ENCODE assay signal across 8 cellular contexts in the genomic region with DNA sequence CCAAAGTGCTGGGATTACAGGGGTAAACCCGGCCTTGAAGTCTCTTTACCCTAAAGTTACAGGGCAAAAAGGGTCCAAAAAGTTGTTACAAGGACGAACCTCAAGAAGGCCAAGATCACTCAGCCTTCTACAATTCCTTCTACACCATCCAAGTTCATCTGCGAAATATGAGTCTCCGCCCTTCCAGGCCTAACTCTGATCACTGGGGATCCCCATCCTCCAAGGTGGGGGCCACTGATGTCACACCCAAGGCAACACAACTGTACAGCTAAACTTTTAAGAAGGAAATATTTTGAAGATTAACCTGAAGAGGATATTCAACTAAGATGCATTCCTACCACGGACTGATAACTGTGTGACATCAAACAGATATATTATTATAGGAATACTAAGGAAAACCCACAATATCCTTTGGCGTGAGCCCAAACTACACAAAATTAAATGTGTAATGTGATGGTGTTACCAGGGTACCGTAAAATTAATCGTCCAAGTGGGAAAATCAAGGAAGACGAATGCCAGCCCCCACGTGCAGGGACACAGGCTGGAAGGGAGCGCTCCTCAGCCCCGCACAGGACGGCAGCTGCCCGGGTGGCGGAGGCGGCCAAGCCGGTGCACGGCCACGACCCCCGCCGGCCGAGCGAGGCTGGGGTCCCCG. TPM values are rescaled to one million over a fixed set of nuclear protein-coding genes. Genes with fewer than 3 reads are reported as not detected.
DNase-seq lines count a peak whose midpoint lies in the region; ATAC-seq, FAIRE-seq and TF ChIP-seq lines count a peak whose summit lies in the region.

No MANE protein-coding gene starts in this region.

- H3K4me1 Mint-ChIP-seq in GM23338: peaks cover 20% of the 10 kb centered on the region

- H3K36me3 Mint-ChIP-seq in GM23338 (ENCODE audit: low read depth): peaks cover 25% of the 10 kb centered on the region

- H3K9me3 Mint-ChIP-seq in GM23338: no peaks in the 10 kb centered on the region

- FAIRE-seq in bronchial epithelial cell (lab: Jason Lieb, UNC): no peak

- peak; percentile 20 for DNase-seq in NCI-H2227 (lab: John Stamatoyannopoulos, UW; ENCODE audit: unreplicated experiment)
- DNase-seq in NCI-H2227 treated with DMSO at 0.1 percent for 48 hours (lab: John Stamatoyannopoulos, UW): no peak
- DNase-seq in GM23338 (ENCODE audit: low spot score): no peak
- no peak for DNase-seq in bronchial epithelial cell (ENCODE audit: low read depth)
- no peak for DNase-seq in effector CD8-positive, alpha-beta T cell (lab: John Stamatoyannopoulos, UW)
- DNase-seq in superior temporal gyrus (ENCODE audit: extremely low spot score): no peak

- no peak overlapping the region for H2AFZ ChIP-seq in GM23338
- no peak overlapping the region for H2AFZ ChIP-seq in Loucy (ENCODE audit: low read length)

- H3K4me1 ChIP-seq in GM23338 (ENCODE audit: insufficient read depth) (peaks cover 17% of the 10 kb centered on the region), Loucy (ENCODE audit: insufficient read depth, low read length, poor library complexity, severe bottlenecking) (peaks cover 40% of the 10 kb centered on the region), mononuclear cell (ENCODE audit: insufficient read depth, low read length) (peaks cover 27% of the 10 kb centered on the region)

- H3K27me3 ChIP-seq in GM23338 (ENCODE audit: insufficient read depth) (no peaks in the 10 kb centered on the region), Loucy (ENCODE audit: insufficient read depth, low read length, poor library complexity, severe bottlenecking) (no peaks in the 10 kb centered on the region), bronchial epithelial cell (ENCODE audit: control insufficient read depth, insufficient read depth, low read length) (no peaks in the 10 kb centered on the region), mononuclear cell (ENCODE audit: insufficient read depth, low read length) (no peaks in the 10 kb centered on the region)

- H3K9me2 ChIP-seq in GM23338 (ENCODE audit: insufficient read depth) (no peaks in the 10 kb centered on the region), Loucy (replicated peaks; ENCODE audit: low read depth, low read length) (no peaks in the 10 kb centered on the region)

- H3K4me2 ChIP-seq in GM23338 (peak overlapping the region; percentile 96), Loucy (ENCODE audit: low read depth, low read length, poor library complexity, severe bottlenecking) (peak overlapping the region; percentile 87)

- peak; percentile 13 for ATAC-seq in GM23338

- H4K20me1 ChIP-seq in GM23338 (replicated peaks; ENCODE audit: insufficient read depth): peaks cover 23% of the 10 kb centered on the region
- peaks cover 36% of the 10 kb centered on the region for H4K20me1 ChIP-seq in Loucy (ENCODE audit: insufficient read depth, low read length, poor library complexity, severe bottlenecking)

- H3K4me3 ChIP-seq in GM23338: peak overlapping the region; percentile 90
- H3K4me3 ChIP-seq in Loucy (ENCODE audit: low read length, poor library complexity, severe bottlenecking): peak overlapping the region; percentile 84
- peak overlapping the region; percentile 98 for H3K4me3 ChIP-seq in bronchial epithelial cell (ENCODE audit: low read depth, low read length)
- peak overlapping the region; percentile 57 for H3K4me3 ChIP-seq in mononuclear cell (ENCODE audit: low read length)

- H3K27ac ChIP-seq in GM23338 (ENCODE audit: low read depth): no peak overlapping the region

- H3K36me3 ChIP-seq in GM23338 (ENCODE audit: insufficient read depth): peaks cover 6% of the 10 kb centered on the region
- H3K36me3 ChIP-seq in Loucy (ENCODE audit: insufficient read depth, low read length): peaks cover 14% of the 10 kb centered on the region; the same call in 1 of the 2 replicates
- H3K36me3 ChIP-seq in bronchial epithelial cell (ENCODE audit: control insufficient read depth, insufficient read depth, low read length): peaks cover 5% of the 10 kb centered on the region

- TF ChIP-seq CTCF in GM23338 (conservative IDR thresholded peaks at IDR 0.05; ENCODE audit: low read depth in 2 of 2): no peak
- TF ChIP-seq CTCF in Loucy (conservative IDR thresholded peaks at IDR 0.05; ENCODE audit: low read length): no peak
- no peak for TF ChIP-seq CTCF in bronchial epithelial cell (IDR thresholded peaks at IDR 0.05; ENCODE audit: insufficient read depth, low read length, severe bottlenecking)

- H3F3A ChIP-seq in GM23338 (replicated peaks; ENCODE audit: low read depth) (peaks cover 3% of the 10 kb centered on the region; the same call in 1 of the 2 replicates), Loucy (ENCODE audit: low read depth) (no peaks in the 10 kb centered on the region)

- H3K4me3 Mint-ChIP-seq in GM23338: no peak overlapping the region; the same call in 2 of the 3 replicates

- H3K9me3 ChIP-seq in Loucy (ENCODE audit: insufficient read depth, low read depth, low read length) (no peaks in the 10 kb centered on the region), mononuclear cell (ENCODE audit: low read depth, low read length) (no peaks in the 10 kb centered on the region)

- H3K9ac ChIP-seq in Loucy (ENCODE audit: low read depth, low read length, poor library complexity, severe bottlenecking): peak overlapping the region; percentile 78

- peak overlapping the region; percentile 83 for H3K27ac Mint-ChIP-seq in GM23338

- peaks cover 8% of the 10 kb centered on the region for H3K27me3 Mint-ChIP-seq in GM23338 (ENCODE audit: insufficient read depth, low read depth, poor library complexity)

- H3K79me2 ChIP-seq in GM23338 (replicated peaks; ENCODE audit: insufficient read depth): peaks cover 65% of the 10 kb centered on the region
- H3K79me2 ChIP-seq in Loucy (ENCODE audit: insufficient read depth, low read length): peaks cover 74% of the 10 kb centered on the region

TF ChIP-seq in GM23338, 12 proteins besides CTCF, POLR2A, EP300 and RAD21:
- TF ChIP-seq, protein P1, sequence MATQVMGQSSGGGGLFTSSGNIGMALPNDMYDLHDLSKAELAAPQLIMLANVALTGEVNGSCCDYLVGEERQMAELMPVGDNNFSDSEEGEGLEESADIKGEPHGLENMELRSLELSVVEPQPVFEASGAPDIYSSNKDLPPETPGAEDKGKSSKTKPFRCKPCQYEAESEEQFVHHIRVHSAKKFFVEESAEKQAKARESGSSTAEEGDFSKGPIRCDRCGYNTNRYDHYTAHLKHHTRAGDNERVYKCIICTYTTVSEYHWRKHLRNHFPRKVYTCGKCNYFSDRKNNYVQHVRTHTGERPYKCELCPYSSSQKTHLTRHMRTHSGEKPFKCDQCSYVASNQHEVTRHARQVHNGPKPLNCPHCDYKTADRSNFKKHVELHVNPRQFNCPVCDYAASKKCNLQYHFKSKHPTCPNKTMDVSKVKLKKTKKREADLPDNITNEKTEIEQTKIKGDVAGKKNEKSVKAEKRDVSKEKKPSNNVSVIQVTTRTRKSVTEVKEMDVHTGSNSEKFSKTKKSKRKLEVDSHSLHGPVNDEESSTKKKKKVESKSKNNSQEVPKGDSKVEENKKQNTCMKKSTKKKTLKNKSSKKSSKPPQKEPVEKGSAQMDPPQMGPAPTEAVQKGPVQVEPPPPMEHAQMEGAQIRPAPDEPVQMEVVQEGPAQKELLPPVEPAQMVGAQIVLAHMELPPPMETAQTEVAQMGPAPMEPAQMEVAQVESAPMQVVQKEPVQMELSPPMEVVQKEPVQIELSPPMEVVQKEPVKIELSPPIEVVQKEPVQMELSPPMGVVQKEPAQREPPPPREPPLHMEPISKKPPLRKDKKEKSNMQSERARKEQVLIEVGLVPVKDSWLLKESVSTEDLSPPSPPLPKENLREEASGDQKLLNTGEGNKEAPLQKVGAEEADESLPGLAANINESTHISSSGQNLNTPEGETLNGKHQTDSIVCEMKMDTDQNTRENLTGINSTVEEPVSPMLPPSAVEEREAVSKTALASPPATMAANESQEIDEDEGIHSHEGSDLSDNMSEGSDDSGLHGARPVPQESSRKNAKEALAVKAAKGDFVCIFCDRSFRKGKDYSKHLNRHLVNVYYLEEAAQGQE (IDR thresholded peaks at IDR 0.05; ENCODE audit: unreplicated experiment): no peak
- TF ChIP-seq, protein P2, sequence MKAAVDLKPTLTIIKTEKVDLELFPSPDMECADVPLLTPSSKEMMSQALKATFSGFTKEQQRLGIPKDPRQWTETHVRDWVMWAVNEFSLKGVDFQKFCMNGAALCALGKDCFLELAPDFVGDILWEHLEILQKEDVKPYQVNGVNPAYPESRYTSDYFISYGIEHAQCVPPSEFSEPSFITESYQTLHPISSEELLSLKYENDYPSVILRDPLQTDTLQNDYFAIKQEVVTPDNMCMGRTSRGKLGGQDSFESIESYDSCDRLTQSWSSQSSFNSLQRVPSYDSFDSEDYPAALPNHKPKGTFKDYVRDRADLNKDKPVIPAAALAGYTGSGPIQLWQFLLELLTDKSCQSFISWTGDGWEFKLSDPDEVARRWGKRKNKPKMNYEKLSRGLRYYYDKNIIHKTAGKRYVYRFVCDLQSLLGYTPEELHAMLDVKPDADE (IDR thresholded peaks at IDR 0.05): no peak
- no peak for TF ChIP-seq CREB1 (CRISPR knock-in tag; IDR thresholded peaks at IDR 0.05; ENCODE audit: low read depth)
- no peak for TF ChIP-seq JUNB (IDR thresholded peaks at IDR 0.05; ENCODE audit: unreplicated experiment)
- no peak for TF ChIP-seq STAT1 (IDR thresholded peaks at IDR 0.05; ENCODE audit: unreplicated experiment)
- TF ChIP-seq NANOG (IDR thresholded peaks at IDR 0.05; ENCODE audit: borderline replicate concordance): no peak
- TF ChIP-seq ZNF114 (CRISPR knock-in tag; IDR thresholded peaks at IDR 0.05): no peak

RNA-seq across cellular contexts. Expression of a gene that starts 1.0 kb away (rescaled TPM):
- 32.8 and 36.9 TPM in 2 replicates for total RNA-seq in GM23338 (2014; rRNA removed; shearing (Covaris generic))
- 11.2 and 12.5 TPM in 2 replicates for polyA plus RNA-seq in GM23338 (2016; fragmentation: Nextera tagmentation; extraction: Ambion mirVana)
- total RNA-seq in bronchial epithelial cell: 5.0 and 5.6 TPM in 2 replicates
- total RNA-seq in mononuclear cell: 6.3 TPM
